Comparison of ENCODE assay signal across 1 cellular context in the genomic region with DNA sequence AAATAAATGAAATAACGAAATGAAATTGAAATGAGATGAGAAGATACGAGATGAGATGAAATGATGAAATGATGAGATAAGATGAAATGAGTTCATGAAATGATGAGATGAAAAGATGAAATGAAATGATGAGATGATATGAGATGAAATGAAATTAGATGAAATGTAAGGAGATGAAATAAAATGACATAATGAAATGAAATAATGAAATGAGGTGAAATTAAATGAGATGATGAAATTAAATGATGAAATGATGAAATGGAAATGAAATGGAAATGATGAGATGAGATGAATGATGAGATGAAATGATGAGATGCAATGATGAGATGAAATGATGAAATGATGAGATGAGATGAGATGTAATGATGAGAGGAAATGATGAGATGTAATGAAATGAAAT.
TF ChIP-seq lines count a peak whose summit lies in the region.
"Not testable (repeated sequence)": the region's sequence is repeated elsewhere in the genome, so short reads cannot be mapped to it uniquely, and the experiment has no call there.

No MANE protein-coding gene starts in this region.

TF ChIP-seq in K562, 482 proteins besides CTCF, POLR2A, EP300 and RAD21 (continued from another document):
- TF ChIP-seq, protein P1, sequence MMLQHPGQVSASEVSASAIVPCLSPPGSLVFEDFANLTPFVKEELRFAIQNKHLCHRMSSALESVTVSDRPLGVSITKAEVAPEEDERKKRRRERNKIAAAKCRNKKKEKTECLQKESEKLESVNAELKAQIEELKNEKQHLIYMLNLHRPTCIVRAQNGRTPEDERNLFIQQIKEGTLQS (IDR thresholded peaks at IDR 0.05), result peak; percentile 34; the same call in 1 of the 2 replicates
- TF ChIP-seq, protein P1 (CRISPR knock-in tag; conservative IDR thresholded peaks at IDR 0.05), result not testable (repeated sequence)
